Comparison of ENCODE assay signal across 30 cellular contexts in genomic region chr1:242440757-242441156, GRCh38.
"Had no signal": no experiment of that assay in that cellular context is flagged by ENCODE, and none has a peak within 500 bp of the region (broad histone marks: within the 10 kb centered on the region; RNA-seq: fewer than 3 reads in every experiment).

No MANE protein-coding gene starts in this region.

- H3K4me1 ChIP-seq: ascending aorta, colonic mucosa had no signal

- H3K27me3 ChIP-seq: ascending aorta, cardiac muscle cell, colonic mucosa had no signal

- H3K36me3 ChIP-seq: ascending aorta, cardiac muscle cell, colonic mucosa, WERI-Rb-1 had no signal

- FAIRE-seq: bronchial epithelial cell had no signal

- H3K4me3 ChIP-seq: ascending aorta, cardiac muscle cell, colonic mucosa had no signal

- H3K27ac ChIP-seq: ascending aorta, cardiac muscle cell, colonic mucosa, WERI-Rb-1 had no signal

- ATAC-seq: activated CD8-positive, alpha-beta memory T cell treated with anti-CD3 and anti-CD28 coated beads, Interleukin-2, amount 10 ng/mL, durations not matched to agents 7 days and 5 days; activated CD8-positive, alpha-beta T cell treated with anti-CD3 and anti-CD28 coated beads, Interleukin-2, amount 10 ng/mL, durations not matched to agents 7 days and 5 days; activated naive CD8-positive, alpha-beta T cell treated with anti-CD3 and anti-CD28 coated beads, Interleukin-2, amount 50 U/mL, for 24 hours had no signal

- DNase-seq: activated B cell treated with CpG ODN at 0.5 μM for 24 hours; activated CD4-positive, alpha-beta memory T cell treated with anti-CD3 and anti-CD28 coated beads for 36 hours; activated CD4-positive, alpha-beta T cell treated with anti-CD3 and anti-CD28 coated beads for 4 hours; activated CD4-positive, alpha-beta T cell treated with anti-CD3 and anti-CD28 coated beads, Interleukin-2, amount 10 ng/mL, durations not matched to agents 24 days and 14 days; activated CD4-positive, alpha-beta T cell treated with anti-CD3 and anti-CD28 coated beads, Interleukin-2, amount 50 U/mL, for 1 hour; activated CD4-positive, alpha-beta T cell treated with anti-CD3 and anti-CD28 coated beads, Interleukin-2, amount 50 U/mL, for 4 hours; activated CD4-positive, CD25-positive, alpha-beta regulatory T cell treated with anti-CD3 and anti-CD28 coated beads, Interleukin-2, amount 50 U/mL, for 72 hours; activated CD8-positive, alpha-beta memory T cell treated with anti-CD3 and anti-CD28 coated beads for 24 hours; activated CD8-positive, alpha-beta memory T cell treated with anti-CD3 and anti-CD28 coated beads, Interleukin-2, amount 10 ng/mL, durations not matched to agents 7 days and 5 days; activated CD8-positive, alpha-beta memory T cell treated with anti-CD3 and anti-CD28 coated beads, Interleukin-2, amount 50 U/mL, for 48 hours; activated CD8-positive, alpha-beta T cell treated with anti-CD3 and anti-CD28 coated beads, Interleukin-2, amount 10 ng/mL, durations not matched to agents 7 days and 5 days; activated effector memory CD4-positive, alpha-beta T cell treated with Interleukin-2 at 50 U/mL for 16 hours; activated gamma-delta T cell; activated naive CD4-positive, alpha-beta T cell treated with anti-CD3 and anti-CD28 coated beads, Interleukin-2, amount 10 ng/mL, durations not matched to agents 7 days and 5 days; activated naive CD4-positive, alpha-beta T cell treated with Interleukin-2 at 50 U/mL for 16 hours; activated naive CD8-positive, alpha-beta T cell treated with anti-CD3 and anti-CD28 coated beads, Interleukin-2, amount 10 ng/mL, durations not matched to agents 7 days and 5 days; activated naive CD8-positive, alpha-beta T cell treated with anti-CD3 and anti-CD28 coated beads, Interleukin-2, amount 50 U/mL, for 24 hours; activated T-cell treated with anti-CD3 and anti-CD28 coated beads, Interleukin-2, amount 50 U/mL, for 24 hours; activated T-cell treated with anti-CD3 and anti-CD28 coated beads, Interleukin-2, amount 50 U/mL, for 48 hours; amygdala; anterior cingulate cortex; caudate nucleus; cerebellar nuclear complex; colonic mucosa; T-helper 2 cell; T-helper 9 cell; WERI-Rb-1 had no signal

- H3K9me3 ChIP-seq: ascending aorta, colonic mucosa had no signal
